Comparison of ENCODE assay signal across 26 cellular contexts in the genomic region with DNA sequence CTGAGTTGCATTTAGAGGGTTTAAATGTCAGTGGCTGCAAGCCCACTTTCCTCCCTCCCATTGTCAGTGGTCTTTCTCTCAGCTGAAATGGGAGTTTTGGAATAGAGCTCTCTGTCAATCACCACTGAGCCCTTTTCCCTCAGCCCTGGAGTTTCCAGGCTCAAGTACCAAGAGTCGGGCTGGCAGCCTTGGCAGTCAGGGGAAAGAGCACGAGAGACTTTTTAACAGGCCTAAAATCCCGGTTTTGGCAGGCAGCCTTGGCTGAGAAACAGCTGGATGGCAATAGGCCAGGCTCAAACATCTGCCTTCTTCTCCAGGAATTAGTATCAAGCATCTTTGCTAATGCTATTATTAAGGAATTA. TPM values are rescaled to one million over a fixed set of nuclear protein-coding genes. Genes with fewer than 3 reads are reported as not detected.
DNase-seq lines count a peak whose midpoint lies in the region; ATAC-seq lines count a peak whose summit lies in the region.
"Had no signal": no experiment of that assay in that cellular context is flagged by ENCODE, and none has a peak within 500 bp of the region (broad histone marks: within the 10 kb centered on the region; RNA-seq: fewer than 3 reads in every experiment).

No MANE protein-coding gene starts in this region.

- peaks cover 24% of the 10 kb centered on the region for H3K36me3 Mint-ChIP-seq in activated CD4-positive, alpha-beta T cell treated with anti-CD3 and anti-CD28 coated beads, Interleukin-2, amount 10 ng/mL, durations not matched to agents 24 days and 14 days (ENCODE audit: low read depth)
- peaks cover 33% of the 10 kb centered on the region for H3K36me3 Mint-ChIP-seq in activated CD4-positive, alpha-beta memory T cell treated with anti-CD3 and anti-CD28 coated beads, Interleukin-2, amount 10 ng/mL, durations not matched to agents 7 days and 5 days (ENCODE audit: low read depth)
- H3K36me3 Mint-ChIP-seq in immature natural killer cell, result no peaks in the 10 kb centered on the region
- H3K36me3 Mint-ChIP-seq: CD14-positive monocyte had no signal

- H3K9me3 ChIP-seq in BLaER1 treated with 17β-estradiol and CSF1 and Interleukin-3, amounts not matched to agents 10 nM and 100 nM (replicated peaks in 1 of 11), result peaks cover 10 to 30% (median 21%) of the 10 kb centered on the region in 11 experiments
- H3K9me3 ChIP-seq: right atrium auricular region, upper lobe of right lung had no signal

- no peak overlapping the region for H3K9ac ChIP-seq in BLaER1 treated with 17β-estradiol and CSF1 and Interleukin-3, amounts not matched to agents 10 nM and 100 nM

- intact Hi-C loops in activated CD4-positive, alpha-beta T cell treated with anti-CD3 and anti-CD28 coated beads, Interleukin-2, amount 10 ng/mL, durations not matched to agents 24 days and 14 days (cut with micrococcal nuclease), result loop anchor here (1.0 kb wide), 1 partner anchor 9 kb away; no protein-coding TSS in a partner anchor

- H3K4me3 Mint-ChIP-seq in activated CD4-positive, alpha-beta T cell treated with anti-CD3 and anti-CD28 coated beads, Interleukin-2, amount 10 ng/mL, durations not matched to agents 24 days and 14 days, result no peak overlapping the region
- H3K4me3 Mint-ChIP-seq in activated CD4-positive, alpha-beta memory T cell treated with anti-CD3 and anti-CD28 coated beads, Interleukin-2, amount 10 ng/mL, durations not matched to agents 7 days and 5 days, result no peak overlapping the region
- H3K4me3 Mint-ChIP-seq in immature natural killer cell, result no peak overlapping the region
- H3K4me3 Mint-ChIP-seq: CD14-positive monocyte; central memory CD8-positive, alpha-beta T cell; naive thymus-derived CD4-positive, alpha-beta T cell had no signal

- no peaks in the 10 kb centered on the region for H3K36me3 ChIP-seq in BLaER1 treated with 17β-estradiol and CSF1 and Interleukin-3, amounts not matched to agents 10 nM and 100 nM
- H3K36me3 ChIP-seq: ascending aorta, heart left ventricle, right atrium auricular region, upper lobe of right lung had no signal

- no peak for ATAC-seq in HG02938 (IDR thresholded peaks at IDR 0.05; ENCODE audit: unreplicated experiment)
- ATAC-seq: heart left ventricle, K562, left colon, upper lobe of right lung had no signal

- peaks cover 21% of the 10 kb centered on the region for H3K9me3 Mint-ChIP-seq in activated CD4-positive, alpha-beta T cell treated with anti-CD3 and anti-CD28 coated beads, Interleukin-2, amount 10 ng/mL, durations not matched to agents 24 days and 14 days
- peaks cover 49% of the 10 kb centered on the region for H3K9me3 Mint-ChIP-seq in activated CD4-positive, alpha-beta memory T cell treated with anti-CD3 and anti-CD28 coated beads, Interleukin-2, amount 10 ng/mL, durations not matched to agents 7 days and 5 days
- no peaks in the 10 kb centered on the region for H3K9me3 Mint-ChIP-seq in immature natural killer cell

- H3K4me3 ChIP-seq in BLaER1 treated with 17β-estradiol and CSF1 and Interleukin-3, amounts not matched to agents 10 nM and 100 nM, result no peak overlapping the region
- H3K4me3 ChIP-seq: ascending aorta, heart left ventricle, K562, right atrium auricular region, upper lobe of right lung had no signal

- peak overlapping the region; percentile 74 for H3K27ac Mint-ChIP-seq in activated CD4-positive, alpha-beta T cell treated with anti-CD3 and anti-CD28 coated beads, Interleukin-2, amount 10 ng/mL, durations not matched to agents 24 days and 14 days
- H3K27ac Mint-ChIP-seq in activated CD4-positive, alpha-beta memory T cell treated with anti-CD3 and anti-CD28 coated beads, Interleukin-2, amount 10 ng/mL, durations not matched to agents 7 days and 5 days, result peak overlapping the region; percentile 14
- H3K27ac Mint-ChIP-seq in immature natural killer cell, result peak overlapping the region in 4 of 6 donors; percentile 26 to 84 (median 55)
- H3K27ac Mint-ChIP-seq: naive thymus-derived CD4-positive, alpha-beta T cell had no signal

- H3K27me3 Mint-ChIP-seq in activated CD4-positive, alpha-beta T cell treated with anti-CD3 and anti-CD28 coated beads, Interleukin-2, amount 10 ng/mL, durations not matched to agents 24 days and 14 days, result no peaks in the 10 kb centered on the region
- H3K27me3 Mint-ChIP-seq in activated CD4-positive, alpha-beta memory T cell treated with anti-CD3 and anti-CD28 coated beads, Interleukin-2, amount 10 ng/mL, durations not matched to agents 7 days and 5 days, result no peaks in the 10 kb centered on the region
- H3K27me3 Mint-ChIP-seq in immature natural killer cell (ENCODE audit: low read depth in 3 of 3), result peaks cover 0 to 4% (median 2%) of the 10 kb centered on the region in 3 donors
- H3K27me3 Mint-ChIP-seq: central memory CD8-positive, alpha-beta T cell; naive thymus-derived CD4-positive, alpha-beta T cell had no signal

- H3K4me1 ChIP-seq in BLaER1 treated with 17β-estradiol and CSF1 and Interleukin-3, amounts not matched to agents 10 nM and 100 nM, result peaks cover 17 to 67% (median 31%) of the 10 kb centered on the region in 10 experiments

- H3K27me3 ChIP-seq in BLaER1 treated with 17β-estradiol and CSF1 and Interleukin-3, amounts not matched to agents 10 nM and 100 nM, result no peaks in the 10 kb centered on the region
- H3K27me3 ChIP-seq: ascending aorta, heart left ventricle, right atrium auricular region, upper lobe of right lung had no signal

- CTCF ChIA-PET in activated CD4-positive, alpha-beta memory T cell treated with anti-CD3 and anti-CD28 coated beads, Interleukin-2, amount 10 ng/mL, durations not matched to agents 7 days and 5 days (lab: Charles Lee), result no interaction called here

- H3K4me2 ChIP-seq in BLaER1 treated with 17β-estradiol and CSF1 and Interleukin-3, amounts not matched to agents 10 nM and 100 nM, result peak overlapping the region; percentile 52 to 88 (median 71)

- peaks cover 42% of the 10 kb centered on the region for H3K4me1 Mint-ChIP-seq in activated CD4-positive, alpha-beta T cell treated with anti-CD3 and anti-CD28 coated beads, Interleukin-2, amount 10 ng/mL, durations not matched to agents 24 days and 14 days
- H3K4me1 Mint-ChIP-seq in activated CD4-positive, alpha-beta memory T cell treated with anti-CD3 and anti-CD28 coated beads, Interleukin-2, amount 10 ng/mL, durations not matched to agents 7 days and 5 days, result peaks cover 45% of the 10 kb centered on the region
- H3K4me1 Mint-ChIP-seq in immature natural killer cell, result peaks cover 59 to 79% of the 10 kb centered on the region in 2 donors

- POLR2A ChIA-PET in activated CD4-positive, alpha-beta memory T cell treated with anti-CD3 and anti-CD28 coated beads, Interleukin-2, amount 10 ng/mL, durations not matched to agents 7 days and 5 days (lab: Charles Lee), result no interaction called here

- no peak for DNase-seq in activated CD4-positive, alpha-beta T cell treated with anti-CD3 and anti-CD28 coated beads, Interleukin-2, amount 10 ng/mL, durations not matched to agents 24 days and 14 days
- DNase-seq in activated CD4-positive, alpha-beta T cell treated with anti-CD3 and anti-CD28 coated beads, Interleukin-2, amount 50 U/mL, for 48 hours, result no peak
- DNase-seq in activated CD4-positive, alpha-beta memory T cell treated with anti-CD3 and anti-CD28 coated beads, Interleukin-2, amount 10 ng/mL, durations not matched to agents 7 days and 5 days, result no peak
- no peak for DNase-seq in immature natural killer cell
- no peak for DNase-seq in stimulated activated CD8-positive, alpha-beta memory T cell treated with anti-CD3 and anti-CD28 coated beads, Interleukin-4, amount 100 ng/mL, for 48 hours
- DNase-seq in mucosa of gallbladder (ENCODE audit: low spot score), result no peak
- DNase-seq: activated CD4-positive, CD25-positive, alpha-beta regulatory T cell; left colon; mesendoderm; naive thymus-derived CD4-positive, alpha-beta T cell; NCI-H146; NCI-H2171 treated with DMSO at 0.1 percent for 48 hours; NCI-H526; stimulated activated CD4-positive, alpha-beta T cell treated with anti-CD3 and anti-CD28 coated beads, Interleukin-12 subunit alpha, Interleukin-12 subunit beta, amount 100 ng/mL, for 4 hours; stimulated activated CD4-positive, alpha-beta T cell treated with anti-CD3 and anti-CD28 coated beads, Interleukin-4, amount 100 ng/mL, for 4 hours; upper lobe of right lung had no signal

- H4K20me1 ChIP-seq in BLaER1 treated with 17β-estradiol and CSF1 and Interleukin-3, amounts not matched to agents 10 nM and 100 nM, result no peaks in the 10 kb centered on the region

- H3K27ac ChIP-seq in BLaER1 treated with 17β-estradiol and CSF1 and Interleukin-3, amounts not matched to agents 10 nM and 100 nM, result peak overlapping the region in 4 of 11 experiments; percentile 24 to 39 (median 34); a peak in 4 of 22 replicates
- H3K27ac ChIP-seq: ascending aorta, heart left ventricle, right atrium auricular region, RWPE1, upper lobe of right lung had no signal

RNA-seq across cellular contexts. Expression of a gene that starts 8.1 kb away (rescaled TPM):
- total RNA-seq in activated CD4-positive, alpha-beta T cell treated with anti-CD3 and anti-CD28 coated beads, Interleukin-2, amount 10 ng/mL, durations not matched to agents 24 days and 14 days, result 90.6 and 92.4 TPM in 2 replicates
- total RNA-seq in activated CD4-positive, alpha-beta memory T cell treated with anti-CD3 and anti-CD28 coated beads, Interleukin-2, amount 10 ng/mL, durations not matched to agents 7 days and 5 days, result 10 to 100 TPM; 74.9 to 75.1 TPM
- 100 to 1,000 TPM in 2 of 3 donors, 10 to 100 TPM in 1; 96.5 to 194 (median 109) TPM for polyA plus RNA-seq in immature natural killer cell
- 11.4 TPM for total RNA-seq in mucosa of gallbladder
- total RNA-seq: HT-29 had no signal

Comparison
In these comparisons a context has a peak if more than half of its experiments do, and no peak if none do; other contexts are left out.
1. H3K27ac Mint-ChIP-seq: peak in every context shown above with its lines; median percentile 74 in activated CD4-positive, alpha-beta T cell treated with anti-CD3 and anti-CD28 coated beads, Interleukin-2, amount 10 ng/mL, durations not matched to agents 24 days and 14 days; 55 in immature natural killer cell; 14 in activated CD4-positive, alpha-beta memory T cell treated with anti-CD3 and anti-CD28 coated beads, Interleukin-2, amount 10 ng/mL, durations not matched to agents 7 days and 5 days.